15 cellular contexts compared by ENCODE assay signal in genomic region chr2:44929680-44930273, GRCh38. TPM values are rescaled to one million over a fixed set of nuclear protein-coding genes. Genes with fewer than 3 reads are reported as not detected.
DNase-seq lines count a peak whose midpoint lies in the region; ATAC-seq and TF ChIP-seq lines count a peak whose summit lies in the region.
"Had no signal": no experiment of that assay in that cellular context is flagged by ENCODE, and none has a peak within 500 bp of the region (broad histone marks: within the 10 kb centered on the region; RNA-seq: fewer than 3 reads in every experiment).

No MANE protein-coding gene starts in this region.

- no peak overlapping the region for H3K27ac ChIP-seq in HUES48 (ENCODE audit: low read depth, low read length)
- H3K27ac ChIP-seq in esophagus muscularis mucosa (replicated peaks in 1 of 4): no peak overlapping the region
- H3K27ac ChIP-seq in right lobe of liver: no peak overlapping the region
- H3K27ac ChIP-seq: 22Rv1, epithelial cell of prostate, skin epidermis had no signal

- no peak for TF ChIP-seq EP300 in esophagus muscularis mucosa (IDR thresholded peaks at IDR 0.05)

- intact Hi-C loops in esophagus muscularis mucosa (cut with DNase I) (no loop called here), right lobe of liver (cut with DNase I) (no loop called here)

- H3K9me3 ChIP-seq in HUES48 (ENCODE audit: control insufficient read depth, insufficient read depth, low read length) (no peaks in the 10 kb centered on the region), esophagus muscularis mucosa (no peaks in the 10 kb centered on the region), neuron (ENCODE audit: low read length) (no peaks in the 10 kb centered on the region), right lobe of liver (no peaks in the 10 kb centered on the region)

- no peak overlapping the region for H3K9ac ChIP-seq in HUES48 (ENCODE audit: low read depth, low read length)

- no peak for TF ChIP-seq POLR2A in esophagus muscularis mucosa (IDR thresholded peaks at IDR 0.05; ENCODE audit: low read depth)
- no peak for TF ChIP-seq POLR2A in right lobe of liver (IDR thresholded peaks at IDR 0.05)

- 8% methylated on average over 35 of the region's 44 CpGs for WGBS in esophagus muscularis mucosa
- WGBS in right lobe of liver (ENCODE audit: insufficient coverage, low coverage, low lambda C conversion rate, missing lambda C conversion rate): 3% methylated on average over 14 of the region's 44 CpGs

- H3K4me3 ChIP-seq in HUES48 (ENCODE audit: low read depth, low read length): peak overlapping the region; percentile 44; the same call in 1 of the 2 replicates
- H3K4me3 ChIP-seq in esophagus muscularis mucosa: peak overlapping the region in 3 of 4 donors; percentile 41 to 50 (median 44)
- H3K4me3 ChIP-seq in neuron (ENCODE audit: low read length): no peak overlapping the region
- H3K4me3 ChIP-seq in right lobe of liver: no peak overlapping the region
- H3K4me3 ChIP-seq: skin epidermis had no signal

- H3K4me1 ChIP-seq in HUES48 (ENCODE audit: control insufficient read depth, insufficient read depth, low read length) (peaks cover 57% of the 10 kb centered on the region), esophagus muscularis mucosa (peaks cover 22 to 52% (median 43%) of the 10 kb centered on the region in 4 donors), neuron (ENCODE audit: insufficient read depth, low read length) (peaks cover 22% of the 10 kb centered on the region), right lobe of liver (peaks cover 0 to 18% (median under 1%) of the 10 kb centered on the region in 4 donors)

- H3K27me3 ChIP-seq in HUES48 (ENCODE audit: control insufficient read depth, insufficient read depth, low read length): peaks cover 99% of the 10 kb centered on the region
- peaks cover 2 to 100% (median 68%) of the 10 kb centered on the region in 4 donors for H3K27me3 ChIP-seq in esophagus muscularis mucosa
- peaks cover 95% of the 10 kb centered on the region for H3K27me3 ChIP-seq in neuron (ENCODE audit: insufficient read depth, low read length)
- H3K27me3 ChIP-seq in right lobe of liver: peaks cover 15 to 66% of the 10 kb centered on the region in 2 donors

- H2AFZ ChIP-seq in neuron (ENCODE audit: low read depth, low read length): peak overlapping the region; percentile 80

- TF ChIP-seq CTCF in esophagus muscularis mucosa (IDR thresholded peaks at IDR 0.05) (no peak), right lobe of liver (IDR thresholded peaks at IDR 0.05) (no peak)

- H3K36me3 ChIP-seq in HUES48 (ENCODE audit: control insufficient read depth, insufficient read depth, low read length) (no peaks in the 10 kb centered on the region), esophagus muscularis mucosa (no peaks in the 10 kb centered on the region), neuron (ENCODE audit: insufficient read depth, low read length) (no peaks in the 10 kb centered on the region), right lobe of liver (no peaks in the 10 kb centered on the region)

- ATAC-seq in HG03342 (IDR thresholded peaks at IDR 0.05; ENCODE audit: unreplicated experiment): no peak
- no peak for ATAC-seq in right lobe of liver
- no peak for ATAC-seq in HG02759 (IDR thresholded peaks at IDR 0.05; ENCODE audit: unreplicated experiment)

- peak; percentile 58 for DNase-seq in DMS53 (lab: John Stamatoyannopoulos, UW)
- DNase-seq in DMS53 treated with DMSO at 0.1 percent for 48 hours (lab: John Stamatoyannopoulos, UW; ENCODE audit: unreplicated experiment): no peak
- DNase-seq in esophagus muscularis mucosa (ENCODE audit: extremely low spot score): no peak
- DNase-seq in right lobe of liver: no peak
- DNase-seq: COR-L47 had no signal

RNA-seq across cellular contexts. Expression of gene SIX3, which starts 11.7 kb away (rescaled TPM):
- total RNA-seq in esophagus muscularis mucosa (under 1 TPM; 0.11 to 0.42 (median 0.18) TPM), right lobe of liver (not detected)
- total RNA-seq: mucosa of gallbladder, OCI-LY7, ureter had no signal

Comparison
In these comparisons a context has a peak if more than half of its experiments do, and no peak if none do; other contexts are left out.
1. H3K4me3 ChIP-seq: peak in HUES48 (single experiment) and esophagus muscularis mucosa (3 of 4); none in neuron (single experiment) and right lobe of liver (0 of 3).